Comparison of ENCODE assay signal across 17 cellular contexts in genomic region chr2:190417045-190417842, GRCh38. TPM values are rescaled to one million over a fixed set of nuclear protein-coding genes. Genes with fewer than 3 reads are reported as not detected.
A peak's percentile ranks its signal among the peaks of the same experiment; 100 is the strongest.
DNase-seq lines count a peak whose midpoint lies in the region; ATAC-seq and TF ChIP-seq lines count a peak whose summit lies in the region.
"Had no signal": no experiment of that assay in that cellular context is flagged by ENCODE, and none has a peak within 500 bp of the region (broad histone marks: within the 10 kb centered on the region; RNA-seq: fewer than 3 reads in every experiment).

No MANE protein-coding gene starts in this region.

- H3K27ac ChIP-seq in WERI-Rb-1 (peak overlapping the region; percentile 15; the same call in 1 of the 2 replicates), substantia nigra (ENCODE audit: low read depth, low read length, poor library complexity, severe bottlenecking) (peak overlapping the region; percentile 36), colonic mucosa (no peak overlapping the region)

- peaks cover 93% of the 10 kb centered on the region for H3K4me1 Mint-ChIP-seq in activated naive CD4-positive, alpha-beta T cell treated with anti-CD3 and anti-CD28 coated beads, Interleukin-2, amount 50 U/mL, for 24 hours
- peaks cover 45 to 67% of the 10 kb centered on the region in 2 donors for H3K4me1 Mint-ChIP-seq in effector memory CD8-positive, alpha-beta T cell (ENCODE audit: low read depth in 2 of 2)

- H3K27ac Mint-ChIP-seq in activated naive CD4-positive, alpha-beta T cell treated with anti-CD3 and anti-CD28 coated beads, Interleukin-2, amount 50 U/mL, for 24 hours, result peak overlapping the region; percentile 82
- peak overlapping the region; percentile 87 to 93 for H3K27ac Mint-ChIP-seq in effector memory CD8-positive, alpha-beta T cell

- H3K36me3 ChIP-seq in WERI-Rb-1 (no peaks in the 10 kb centered on the region), colonic mucosa (no peaks in the 10 kb centered on the region)

- no peak overlapping the region for H3K4me3 ChIP-seq in WERI-Rb-1 (ENCODE audit: low read depth, low read length)
- no peak overlapping the region for H3K4me3 ChIP-seq in colonic mucosa

- no peaks in the 10 kb centered on the region for H3K9me3 Mint-ChIP-seq in activated naive CD4-positive, alpha-beta T cell treated with anti-CD3 and anti-CD28 coated beads, Interleukin-2, amount 50 U/mL, for 24 hours
- no peaks in the 10 kb centered on the region for H3K9me3 Mint-ChIP-seq in effector memory CD8-positive, alpha-beta T cell

- peak overlapping the region; percentile 23 for H3K4me3 Mint-ChIP-seq in activated naive CD4-positive, alpha-beta T cell treated with anti-CD3 and anti-CD28 coated beads, Interleukin-2, amount 50 U/mL, for 24 hours
- peak overlapping the region in 1 of 2 donors; percentile 28 for H3K4me3 Mint-ChIP-seq in effector memory CD8-positive, alpha-beta T cell

- H3K9me3 ChIP-seq in WERI-Rb-1 (ENCODE audit: severe bottlenecking), result no peaks in the 10 kb centered on the region
- H3K9me3 ChIP-seq in colonic mucosa, result no peaks in the 10 kb centered on the region

- intact Hi-C loops in colonic mucosa (cut with DNase I), result no loop called here

- H3K4me1 ChIP-seq in colonic mucosa, result peaks cover 9% of the 10 kb centered on the region

- no peaks in the 10 kb centered on the region for H3K27me3 Mint-ChIP-seq in activated naive CD4-positive, alpha-beta T cell treated with anti-CD3 and anti-CD28 coated beads, Interleukin-2, amount 50 U/mL, for 24 hours
- no peaks in the 10 kb centered on the region for H3K27me3 Mint-ChIP-seq in effector memory CD8-positive, alpha-beta T cell

- no peak overlapping the region for H3K9ac ChIP-seq in colonic mucosa (ENCODE audit: low read depth in 2 of 2, low read length in 2 of 2)

- TF ChIP-seq CTCF in WERI-Rb-1 (IDR thresholded peaks at IDR 0.05; ENCODE audit: low read depth, low read length) (no peak), colonic mucosa (IDR thresholded peaks at IDR 0.05) (no peak)

- H3K36me3 Mint-ChIP-seq in activated naive CD4-positive, alpha-beta T cell treated with anti-CD3 and anti-CD28 coated beads, Interleukin-2, amount 50 U/mL, for 24 hours, result peaks cover 10% of the 10 kb centered on the region
- peaks cover 12% of the 10 kb centered on the region for H3K36me3 Mint-ChIP-seq in effector memory CD8-positive, alpha-beta T cell (ENCODE audit: insufficient read depth)

- H3K27me3 ChIP-seq in WERI-Rb-1 (ENCODE audit: insufficient read depth, low read depth, severe bottlenecking) (no peaks in the 10 kb centered on the region), colonic mucosa (no peaks in the 10 kb centered on the region)

- ATAC-seq in effector memory CD8-positive, alpha-beta T cell (replicated peaks), result no peak
- ATAC-seq in HG03457 (IDR thresholded peaks at IDR 0.05; ENCODE audit: unreplicated experiment), result no peak
- no peak for ATAC-seq in HG02623 (IDR thresholded peaks at IDR 0.05; ENCODE audit: unreplicated experiment)
- ATAC-seq: activated CD4-positive, CD25-positive, alpha-beta regulatory T cell treated with anti-CD3 and anti-CD28 coated beads, Interleukin-2, amount 50 U/mL, for 24 hours had no signal

- DNase-seq in activated naive CD4-positive, alpha-beta T cell treated with Interleukin-2 at 50 U/mL for 16 hours, result no peak
- DNase-seq in WERI-Rb-1, result peak; percentile 24
- no peak for DNase-seq in effector memory CD8-positive, alpha-beta T cell
- DNase-seq in substantia nigra (lab: John Stamatoyannopoulos, UW), result no peak
- DNase-seq in colonic mucosa, result no peak
- DNase-seq: activated CD8-positive, alpha-beta memory T cell treated with anti-CD3 and anti-CD28 coated beads, Interleukin-2, amount 50 U/mL, for 4 hours; activated naive CD4-positive, alpha-beta T cell; EL; hippocampal formation; kidney; NCI-H1436 treated with DMSO at 0.1 percent for 48 hours; NCI-H345; SHP77 had no signal

RNA-seq across cellular contexts. Expression of gene MFSD6, which starts 9.1 kb away (rescaled TPM):
- total RNA-seq in colonic mucosa, result 10 to 100 TPM; 60.9 to 83.3 TPM
